Comparison of ENCODE assay signal across 6 cellular contexts in genomic region chr16:23508589-23509440, GRCh38. TPM values are rescaled to one million over a fixed set of nuclear protein-coding genes. Genes with fewer than 3 reads are reported as not detected.
DNase-seq lines count a peak whose midpoint lies in the region; ATAC-seq and TF ChIP-seq lines count a peak whose summit lies in the region.

No MANE protein-coding gene starts in this region.

- peaks cover 67% of the 10 kb centered on the region for H3K4me1 Mint-ChIP-seq in stimulated activated naive CD8-positive, alpha-beta T cell treated with anti-CD3 and anti-CD28 coated beads, Interleukin-15, amount 100 ng/mL, for 72 hours

- H3K9me3 Mint-ChIP-seq in stimulated activated naive CD8-positive, alpha-beta T cell treated with anti-CD3 and anti-CD28 coated beads, Interleukin-15, amount 100 ng/mL, for 72 hours: no peaks in the 10 kb centered on the region

- ATAC-seq in stimulated activated naive CD8-positive, alpha-beta T cell treated with anti-CD3 and anti-CD28 coated beads, Interleukin-15, amount 100 ng/mL, for 72 hours: no peak
- ATAC-seq in GM21528 (IDR thresholded peaks at IDR 0.05; ENCODE audit: low FRiP score, unreplicated experiment): no peak

- no peaks in the 10 kb centered on the region for H3K27me3 ChIP-seq in BLaER1 treated with 17β-estradiol and CSF1 and Interleukin-3, amounts not matched to agents 10 nM and 100 nM
- H3K27me3 ChIP-seq in fibroblast of lung (ENCODE audit: control insufficient read depth, insufficient read depth, low read length): no peaks in the 10 kb centered on the region

- H3K27ac Mint-ChIP-seq in stimulated activated naive CD8-positive, alpha-beta T cell treated with anti-CD3 and anti-CD28 coated beads, Interleukin-15, amount 100 ng/mL, for 72 hours: peak overlapping the region; percentile 2 to 94

- peak overlapping the region; percentile 78 to 92 (median 88) for H3K4me3 ChIP-seq in BLaER1 treated with 17β-estradiol and CSF1 and Interleukin-3, amounts not matched to agents 10 nM and 100 nM
- H3K4me3 ChIP-seq in fibroblast of lung (replicated peaks in 1 of 4; ENCODE audit: control extremely low read depth in 1 of 4, insufficient read depth in 1 of 4, low read depth in 3 of 4, low read length in 4 of 4): peak overlapping the region; percentile 51 to 79 (median 66)

- peak overlapping the region; percentile 88 to 90 for H3K4me3 Mint-ChIP-seq in stimulated activated naive CD8-positive, alpha-beta T cell treated with anti-CD3 and anti-CD28 coated beads, Interleukin-15, amount 100 ng/mL, for 72 hours

- H3K4me1 ChIP-seq in BLaER1 treated with 17β-estradiol and CSF1 and Interleukin-3, amounts not matched to agents 10 nM and 100 nM: peaks cover 55 to 71% (median 63%) of the 10 kb centered on the region in 10 experiments
- H3K4me1 ChIP-seq in fibroblast of lung (ENCODE audit: control insufficient read depth, extremely low read depth, insufficient read depth, low read length): peaks cover 13% of the 10 kb centered on the region

- peaks cover 20% of the 10 kb centered on the region for H3K79me2 ChIP-seq in fibroblast of lung (ENCODE audit: control insufficient read depth, insufficient read depth, low read length)

- H4K20me1 ChIP-seq in BLaER1 treated with 17β-estradiol and CSF1 and Interleukin-3, amounts not matched to agents 10 nM and 100 nM: peaks cover 57 to 60% (median 59%) of the 10 kb centered on the region in 11 experiments
- H4K20me1 ChIP-seq in fibroblast of lung (ENCODE audit: control insufficient read depth, extremely low read depth, insufficient read depth, low read length): peaks cover 4% of the 10 kb centered on the region

- peaks cover 0 to 46% (median 29%) of the 10 kb centered on the region in 11 experiments; a peak in 15 of 22 replicates for H3K36me3 ChIP-seq in BLaER1 treated with 17β-estradiol and CSF1 and Interleukin-3, amounts not matched to agents 10 nM and 100 nM
- H3K36me3 ChIP-seq in fibroblast of lung (ENCODE audit: control insufficient read depth, insufficient read depth, low read length): no peaks in the 10 kb centered on the region

- peak overlapping the region; percentile 89 to 99 (median 96) for H3K9ac ChIP-seq in BLaER1 treated with 17β-estradiol and CSF1 and Interleukin-3, amounts not matched to agents 10 nM and 100 nM
- H3K9ac ChIP-seq in fibroblast of lung (ENCODE audit: insufficient read depth, low read length): no peak overlapping the region

- DNase-seq in NCI-H82 treated with DMSO at 0.1 percent for 48 hours (lab: John Stamatoyannopoulos, UW; ENCODE audit: unreplicated experiment) (peak; percentile 46), fibroblast of lung (ENCODE audit: low read depth in 2 of 2) (peak; percentile 25 to 27)
- no peak for DNase-seq in stimulated activated naive CD8-positive, alpha-beta T cell treated with anti-CD3 and anti-CD28 coated beads, Interleukin-15, amount 100 ng/mL, for 72 hours
- no peak for DNase-seq in activated effector memory CD4-positive, alpha-beta T cell treated with Interleukin-2 at 50 U/mL for 16 hours

- H3K27me3 Mint-ChIP-seq in stimulated activated naive CD8-positive, alpha-beta T cell treated with anti-CD3 and anti-CD28 coated beads, Interleukin-15, amount 100 ng/mL, for 72 hours: no peaks in the 10 kb centered on the region

- peak overlapping the region; percentile 78 to 99 (median 94); a peak in 21 of 22 replicates for H3K27ac ChIP-seq in BLaER1 treated with 17β-estradiol and CSF1 and Interleukin-3, amounts not matched to agents 10 nM and 100 nM
- peak overlapping the region; percentile 4 for H3K27ac ChIP-seq in fibroblast of lung (ENCODE audit: insufficient read depth, low read length)

- no peaks in the 10 kb centered on the region for H3K9me3 ChIP-seq in BLaER1 treated with 17β-estradiol and CSF1 and Interleukin-3, amounts not matched to agents 10 nM and 100 nM (replicated peaks in 1 of 11)
- H3K9me3 ChIP-seq in fibroblast of lung (ENCODE audit: control insufficient read depth, insufficient read depth, low read depth, low read length): no peaks in the 10 kb centered on the region

- H3K4me2 ChIP-seq in BLaER1 treated with 17β-estradiol and CSF1 and Interleukin-3, amounts not matched to agents 10 nM and 100 nM: peak overlapping the region; percentile 89 to 97 (median 96)
- peak overlapping the region; percentile 79 for H3K4me2 ChIP-seq in fibroblast of lung (ENCODE audit: extremely low read depth, insufficient read depth, low read length)

- H2AFZ ChIP-seq in fibroblast of lung (ENCODE audit: low read length): no peak overlapping the region

- no peak for TF ChIP-seq CTCF in fibroblast of lung (conservative IDR thresholded peaks at IDR 0.05 in 1 of 2, IDR thresholded peaks at IDR 0.05 in 1 of 2; ENCODE audit: low read depth in 1 of 2, low read length in 2 of 2)

RNA-seq across cellular contexts. Expression of gene GGA2, which starts 1.5 kb away (rescaled TPM):
- total RNA-seq in fibroblast of lung: 19.5 and 22.9 TPM in 2 replicates
- polyA plus RNA-seq in fibroblast of lung: 29.6 and 34.7 TPM in 2 replicates
- polyA plus RNA-seq in fibroblast of lung (2012): 21.7 and 22.0 TPM in 2 replicates
- 18.3 and 44.2 TPM in 2 replicates for polyA minus RNA-seq in fibroblast of lung (ENCODE audit: low replicate concordance)

RNA-seq across cellular contexts. Expression of gene EARS2, which starts 48.3 kb away (rescaled TPM):
- total RNA-seq in fibroblast of lung: 28.2 and 40.3 TPM in 2 replicates
- 27.3 and 31.7 TPM in 2 replicates for polyA plus RNA-seq in fibroblast of lung
- 21.7 and 23.4 TPM in 2 replicates for polyA plus RNA-seq in fibroblast of lung (2012)
- polyA minus RNA-seq in fibroblast of lung (ENCODE audit: low replicate concordance): 47.8 and 89.8 TPM in 2 replicates

RNA-seq across cellular contexts. Expression of gene UBFD1, which starts 48.7 kb away (rescaled TPM):
- 68.8 and 101 TPM in 2 replicates for total RNA-seq in fibroblast of lung
- polyA plus RNA-seq in fibroblast of lung: 59.6 and 66.6 TPM in 2 replicates
- 38.4 and 43.3 TPM in 2 replicates for polyA plus RNA-seq in fibroblast of lung (2012)
- polyA minus RNA-seq in fibroblast of lung (ENCODE audit: low replicate concordance): 53.4 and 64.7 TPM in 2 replicates

RNA-seq across cellular contexts. Expression of gene COG7, which starts 55.8 kb away (rescaled TPM):
- 10.8 and 17.5 TPM in 2 replicates for total RNA-seq in fibroblast of lung
- polyA plus RNA-seq in fibroblast of lung: 20.6 and 20.9 TPM in 2 replicates
- polyA plus RNA-seq in fibroblast of lung (2012): 13.1 and 14.8 TPM in 2 replicates
- polyA minus RNA-seq in fibroblast of lung (ENCODE audit: low replicate concordance): 21.5 and 41.7 TPM in 2 replicates

Comparison
In these comparisons a context has a peak if more than half of its experiments do, and no peak if none do; other contexts are left out.
1. DNase-seq: peak in NCI-H82 treated with DMSO at 0.1 percent for 48 hours (single experiment) and fibroblast of lung (2 of 2); none in stimulated activated naive CD8-positive, alpha-beta T cell treated with anti-CD3 and anti-CD28 coated beads, Interleukin-15, amount 100 ng/mL, for 72 hours (0 of 2) and activated effector memory CD4-positive, alpha-beta T cell treated with Interleukin-2 at 50 U/mL for 16 hours (single experiment).